In the genomic region with DNA sequence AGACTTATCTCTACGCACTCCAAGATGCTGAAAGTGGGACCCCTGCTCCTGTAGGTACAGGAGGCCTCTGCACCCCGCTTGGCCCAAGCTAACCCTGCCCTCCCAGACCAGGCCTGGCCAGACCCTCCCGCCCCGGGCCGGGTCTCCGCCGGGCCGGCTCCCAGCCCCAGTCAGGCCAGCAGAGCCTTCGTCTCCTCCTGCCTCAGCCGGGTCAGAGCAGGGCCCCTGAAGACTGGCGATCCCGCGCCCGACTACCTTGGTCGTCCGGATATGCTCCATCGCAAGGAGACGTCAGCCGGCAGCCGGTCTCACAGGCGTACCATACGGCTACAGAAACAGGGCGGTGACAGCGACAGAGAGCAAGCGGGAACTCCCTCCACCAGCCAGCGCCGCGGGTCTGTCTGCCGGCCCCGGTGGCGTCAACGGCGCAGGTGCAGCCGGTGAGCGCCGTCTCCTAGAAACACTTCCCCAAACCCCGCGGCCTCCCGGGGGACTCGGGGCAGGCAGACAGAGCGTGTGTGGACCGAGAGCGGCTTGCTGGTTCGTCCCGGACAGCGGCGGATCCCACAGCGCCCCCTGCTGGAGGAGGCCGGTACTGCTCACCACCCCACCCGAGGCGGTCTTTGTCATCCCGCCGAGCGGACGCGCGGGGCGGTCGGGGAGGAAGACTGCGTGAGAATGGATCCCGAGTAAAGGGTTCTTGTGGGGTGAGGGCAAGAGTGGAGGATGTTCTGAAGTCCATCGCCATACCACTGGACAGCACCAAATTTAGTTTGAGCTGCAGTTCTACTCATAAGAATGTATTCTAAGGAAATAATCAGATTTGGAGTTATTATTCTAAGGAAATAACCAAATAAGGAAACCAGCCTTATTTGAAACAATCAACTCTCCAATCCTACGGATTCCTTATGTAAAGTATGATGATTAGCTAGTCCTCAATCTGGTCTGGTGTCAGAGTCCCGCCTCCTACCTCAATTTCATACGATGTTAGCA, we compare ENCODE assay signal across 1 cellular context.
TF ChIP-seq lines count a peak whose summit lies in the region.

A gene (minus strand): TSS at position 520 of the 993 bp plus-strand sequence. CDS start 241 bp downstream, at position 279.

TF ChIP-seq in HepG2, 621 proteins besides CTCF, POLR2A, EP300 and RAD21 (continued from another document and continues in another):
- TF ChIP-seq ELF3 (CRISPR knock-in tag; IDR thresholded peaks at IDR 0.05) (peak; percentile 55; the same call in 1 of the 2 replicates), PHF20 (CRISPR knock-in tag; IDR thresholded peaks at IDR 0.05) (peak; percentile 66), ZNF33A (CRISPR knock-in tag; IDR thresholded peaks at IDR 0.05; ENCODE audit: borderline replicate concordance) (no peak), ZNF180 (CRISPR knock-in tag; IDR thresholded peaks at IDR 0.05; ENCODE audit: borderline replicate concordance, low read depth) (no peak), FOXK1 (CRISPR knock-in tag; IDR thresholded peaks at IDR 0.05; ENCODE audit: borderline replicate concordance, low read depth) (peak; percentile 66; the same call in 1 of the 2 replicates), ZNF335 (CRISPR knock-in tag; IDR thresholded peaks at IDR 0.05) (no peak), CHD4 (IDR thresholded peaks at IDR 0.05; ENCODE audit: borderline replicate concordance, low read length) (no peak), HNRNPK (IDR thresholded peaks at IDR 0.05; ENCODE audit: low read depth, low read length, poor library complexity, severe bottlenecking) (peak; percentile 40), ZNF30 (CRISPR knock-in tag; IDR thresholded peaks at IDR 0.05) (no peak), ZNF10 (CRISPR knock-in tag; IDR thresholded peaks at IDR 0.05; ENCODE audit: borderline replicate concordance, low read depth) (no peak), MTA1 (CRISPR knock-in tag; IDR thresholded peaks at IDR 0.05; ENCODE audit: borderline replicate concordance) (peak; percentile 23; the same call in 1 of the 2 replicates), ZNF788 (CRISPR knock-in tag; IDR thresholded peaks at IDR 0.05; ENCODE audit: borderline replicate concordance) (peak; percentile 55; the same call in 1 of the 2 replicates), ZFP1 (CRISPR knock-in tag; IDR thresholded peaks at IDR 0.05) (0 out of 2 replicates have a peak, but pooled peaks have one; percentile 33), FOXO1 (CRISPR knock-in tag; IDR thresholded peaks at IDR 0.05) (no peak), DMAP1 (CRISPR knock-in tag; IDR thresholded peaks at IDR 0.05) (peak; percentile 81; the same call in 1 of the 2 replicates), ZNF431 (CRISPR knock-in tag; IDR thresholded peaks at IDR 0.05; ENCODE audit: borderline replicate concordance, low read depth) (no peak), ZNF543 (CRISPR knock-in tag; IDR thresholded peaks at IDR 0.05) (peak; percentile 83), ZNF557 (CRISPR knock-in tag; IDR thresholded peaks at IDR 0.05) (no peak), GATA4 (IDR thresholded peaks at IDR 0.05; ENCODE audit: borderline replicate concordance, low read depth) (no peak; the same call in 1 of the 2 replicates), ZBTB7B (CRISPR knock-in tag; IDR thresholded peaks at IDR 0.05) (no peak), SIN3A (IDR thresholded peaks at IDR 0.05; ENCODE audit: borderline replicate concordance, low read depth, low read length) (peak; percentile 64; the same call in 1 of the 2 replicates), HNRNPL (IDR thresholded peaks at IDR 0.05; ENCODE audit: low read depth, low read length) (no peak), ZNF33B (CRISPR knock-in tag; IDR thresholded peaks at IDR 0.05) (no peak), PHF21A (CRISPR knock-in tag; IDR thresholded peaks at IDR 0.05) (no peak), ZBTB7A (CRISPR knock-in tag; IDR thresholded peaks at IDR 0.05) (no peak), MEF2D (CRISPR knock-in tag; IDR thresholded peaks at IDR 0.05) (peak; percentile 39; the same call in 1 of the 2 replicates), ZNF34 (CRISPR knock-in tag; IDR thresholded peaks at IDR 0.05; ENCODE audit: borderline replicate concordance) (no peak), TRIM24 (CRISPR knock-in tag; IDR thresholded peaks at IDR 0.05) (no peak)
- TF ChIP-seq, protein P1, sequence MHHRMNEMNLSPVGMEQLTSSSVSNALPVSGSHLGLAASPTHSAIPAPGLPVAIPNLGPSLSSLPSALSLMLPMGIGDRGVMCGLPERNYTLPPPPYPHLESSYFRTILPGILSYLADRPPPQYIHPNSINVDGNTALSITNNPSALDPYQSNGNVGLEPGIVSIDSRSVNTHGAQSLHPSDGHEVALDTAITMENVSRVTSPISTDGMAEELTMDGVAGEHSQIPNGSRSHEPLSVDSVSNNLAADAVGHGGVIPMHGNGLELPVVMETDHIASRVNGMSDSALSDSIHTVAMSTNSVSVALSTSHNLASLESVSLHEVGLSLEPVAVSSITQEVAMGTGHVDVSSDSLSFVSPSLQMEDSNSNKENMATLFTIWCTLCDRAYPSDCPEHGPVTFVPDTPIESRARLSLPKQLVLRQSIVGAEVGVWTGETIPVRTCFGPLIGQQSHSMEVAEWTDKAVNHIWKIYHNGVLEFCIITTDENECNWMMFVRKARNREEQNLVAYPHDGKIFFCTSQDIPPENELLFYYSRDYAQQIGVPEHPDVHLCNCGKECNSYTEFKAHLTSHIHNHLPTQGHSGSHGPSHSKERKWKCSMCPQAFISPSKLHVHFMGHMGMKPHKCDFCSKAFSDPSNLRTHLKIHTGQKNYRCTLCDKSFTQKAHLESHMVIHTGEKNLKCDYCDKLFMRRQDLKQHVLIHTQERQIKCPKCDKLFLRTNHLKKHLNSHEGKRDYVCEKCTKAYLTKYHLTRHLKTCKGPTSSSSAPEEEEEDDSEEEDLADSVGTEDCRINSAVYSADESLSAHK (CRISPR knock-in tag; IDR thresholded peaks at IDR 0.05; ENCODE audit: borderline replicate concordance): no peak
- TF ChIP-seq, protein P2, sequence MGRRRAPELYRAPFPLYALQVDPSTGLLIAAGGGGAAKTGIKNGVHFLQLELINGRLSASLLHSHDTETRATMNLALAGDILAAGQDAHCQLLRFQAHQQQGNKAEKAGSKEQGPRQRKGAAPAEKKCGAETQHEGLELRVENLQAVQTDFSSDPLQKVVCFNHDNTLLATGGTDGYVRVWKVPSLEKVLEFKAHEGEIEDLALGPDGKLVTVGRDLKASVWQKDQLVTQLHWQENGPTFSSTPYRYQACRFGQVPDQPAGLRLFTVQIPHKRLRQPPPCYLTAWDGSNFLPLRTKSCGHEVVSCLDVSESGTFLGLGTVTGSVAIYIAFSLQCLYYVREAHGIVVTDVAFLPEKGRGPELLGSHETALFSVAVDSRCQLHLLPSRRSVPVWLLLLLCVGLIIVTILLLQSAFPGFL (CRISPR knock-in tag; IDR thresholded peaks at IDR 0.05): no peak
- TF ChIP-seq, protein P3, sequence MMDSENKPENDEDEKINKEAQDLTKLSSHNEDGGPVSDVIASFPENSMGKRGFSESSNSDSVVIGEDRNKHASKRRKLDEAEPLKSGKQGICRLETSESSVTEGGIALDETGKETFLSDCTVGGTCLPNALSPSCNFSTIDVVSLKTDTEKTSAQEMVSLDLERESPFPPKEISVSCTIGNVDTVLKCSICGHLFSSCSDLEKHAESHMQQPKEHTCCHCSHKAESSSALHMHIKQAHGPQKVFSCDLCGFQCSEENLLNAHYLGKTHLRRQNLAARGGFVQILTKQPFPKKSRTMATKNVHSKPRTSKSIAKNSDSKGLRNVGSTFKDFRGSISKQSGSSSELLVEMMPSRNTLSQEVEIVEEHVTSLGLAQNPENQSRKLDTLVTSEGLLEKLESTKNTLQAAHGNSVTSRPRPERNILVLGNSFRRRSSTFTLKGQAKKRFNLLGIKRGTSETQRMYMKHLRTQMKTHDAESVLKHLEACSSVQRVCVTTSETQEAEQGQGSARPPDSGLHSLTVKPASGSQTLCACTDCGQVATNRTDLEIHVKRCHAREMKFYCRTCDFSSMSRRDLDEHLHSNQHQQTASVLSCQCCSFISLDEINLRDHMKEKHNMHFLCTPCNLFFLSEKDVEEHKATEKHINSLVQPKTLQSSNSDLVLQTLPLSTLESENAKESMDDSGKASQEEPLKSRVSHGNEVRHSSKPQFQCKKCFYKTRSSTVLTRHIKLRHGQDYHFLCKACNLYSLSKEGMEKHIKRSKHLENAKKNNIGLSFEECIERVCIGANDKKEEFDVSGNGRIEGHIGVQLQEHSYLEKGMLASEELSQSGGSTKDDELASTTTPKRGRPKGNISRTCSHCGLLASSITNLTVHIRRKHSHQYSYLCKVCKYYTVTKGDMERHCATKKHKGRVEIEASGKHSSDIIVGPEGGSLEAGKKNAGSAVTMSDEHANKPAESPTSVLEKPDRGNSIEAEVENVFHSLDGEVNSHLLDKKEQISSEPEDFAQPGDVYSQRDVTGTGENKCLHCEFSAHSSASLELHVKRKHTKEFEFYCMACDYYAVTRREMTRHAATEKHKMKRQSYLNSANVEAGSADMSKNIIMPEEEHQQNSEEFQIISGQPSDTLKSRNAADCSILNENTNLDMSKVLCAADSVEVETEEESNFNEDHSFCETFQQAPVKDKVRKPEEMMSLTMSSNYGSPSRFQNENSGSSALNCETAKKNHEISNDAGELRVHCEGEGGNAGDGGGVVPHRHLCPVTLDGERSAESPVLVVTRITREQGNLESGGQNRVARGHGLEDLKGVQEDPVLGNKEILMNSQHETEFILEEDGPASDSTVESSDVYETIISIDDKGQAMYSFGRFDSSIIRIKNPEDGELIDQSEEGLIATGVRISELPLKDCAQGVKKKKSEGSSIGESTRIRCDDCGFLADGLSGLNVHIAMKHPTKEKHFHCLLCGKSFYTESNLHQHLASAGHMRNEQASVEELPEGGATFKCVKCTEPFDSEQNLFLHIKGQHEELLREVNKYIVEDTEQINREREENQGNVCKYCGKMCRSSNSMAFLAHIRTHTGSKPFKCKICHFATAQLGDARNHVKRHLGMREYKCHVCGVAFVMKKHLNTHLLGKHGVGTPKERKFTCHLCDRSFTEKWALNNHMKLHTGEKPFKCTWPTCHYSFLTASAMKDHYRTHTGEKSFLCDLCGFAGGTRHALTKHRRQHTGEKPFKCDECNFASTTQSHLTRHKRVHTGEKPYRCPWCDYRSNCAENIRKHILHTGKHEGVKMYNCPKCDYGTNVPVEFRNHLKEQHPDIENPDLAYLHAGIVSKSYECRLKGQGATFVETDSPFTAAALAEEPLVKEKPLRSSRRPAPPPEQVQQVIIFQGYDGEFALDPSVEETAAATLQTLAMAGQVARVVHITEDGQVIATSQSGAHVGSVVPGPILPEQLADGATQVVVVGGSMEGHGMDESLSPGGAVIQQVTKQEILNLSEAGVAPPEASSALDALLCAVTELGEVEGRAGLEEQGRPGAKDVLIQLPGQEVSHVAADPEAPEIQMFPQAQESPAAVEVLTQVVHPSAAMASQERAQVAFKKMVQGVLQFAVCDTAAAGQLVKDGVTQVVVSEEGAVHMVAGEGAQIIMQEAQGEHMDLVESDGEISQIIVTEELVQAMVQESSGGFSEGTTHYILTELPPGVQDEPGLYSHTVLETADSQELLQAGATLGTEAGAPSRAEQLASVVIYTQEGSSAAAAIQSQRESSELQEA (CRISPR knock-in tag; IDR thresholded peaks at IDR 0.05; ENCODE audit: not compliant biosample characterization): peak; percentile 53
- TF ChIP-seq, protein P4, sequence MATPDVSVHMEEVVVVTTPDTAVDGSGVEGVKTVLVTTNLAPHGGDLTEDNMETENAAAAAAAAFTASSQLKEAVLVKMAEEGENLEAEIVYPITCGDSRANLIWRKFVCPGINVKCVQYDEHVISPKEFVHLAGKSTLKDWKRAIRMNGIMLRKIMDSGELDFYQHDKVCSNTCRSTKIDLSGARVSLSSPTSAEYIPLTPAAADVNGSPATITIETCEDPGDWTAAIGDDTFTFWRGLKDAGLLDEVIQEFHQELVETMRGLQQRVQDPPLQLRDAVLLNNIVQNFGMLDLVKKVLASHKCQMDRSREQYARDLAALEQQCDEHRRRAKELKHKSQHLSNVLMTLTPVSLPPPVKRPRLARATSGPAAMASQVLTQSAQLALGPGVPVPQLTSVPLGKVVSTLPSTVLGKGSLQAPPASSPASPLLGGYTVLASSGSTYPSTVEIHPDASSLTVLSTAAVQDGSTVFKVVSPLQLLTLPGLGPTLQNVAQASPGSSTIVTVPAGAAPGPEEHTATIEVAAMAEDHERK (CRISPR knock-in tag; IDR thresholded peaks at IDR 0.05; ENCODE audit: low read depth): no peak
- TF ChIP-seq, protein P5, sequence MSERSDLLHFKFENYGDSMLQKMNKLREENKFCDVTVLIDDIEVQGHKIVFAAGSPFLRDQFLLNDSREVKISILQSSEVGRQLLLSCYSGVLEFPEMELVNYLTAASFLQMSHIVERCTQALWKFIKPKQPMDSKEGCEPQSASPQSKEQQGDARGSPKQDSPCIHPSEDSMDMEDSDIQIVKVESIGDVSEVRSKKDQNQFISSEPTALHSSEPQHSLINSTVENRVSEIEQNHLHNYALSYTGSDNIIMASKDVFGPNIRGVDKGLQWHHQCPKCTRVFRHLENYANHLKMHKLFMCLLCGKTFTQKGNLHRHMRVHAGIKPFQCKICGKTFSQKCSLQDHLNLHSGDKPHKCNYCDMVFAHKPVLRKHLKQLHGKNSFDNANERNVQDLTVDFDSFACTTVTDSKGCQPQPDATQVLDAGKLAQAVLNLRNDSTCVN (CRISPR knock-in tag; IDR thresholded peaks at IDR 0.05; ENCODE audit: borderline replicate concordance): no peak
- TF ChIP-seq, protein P6, sequence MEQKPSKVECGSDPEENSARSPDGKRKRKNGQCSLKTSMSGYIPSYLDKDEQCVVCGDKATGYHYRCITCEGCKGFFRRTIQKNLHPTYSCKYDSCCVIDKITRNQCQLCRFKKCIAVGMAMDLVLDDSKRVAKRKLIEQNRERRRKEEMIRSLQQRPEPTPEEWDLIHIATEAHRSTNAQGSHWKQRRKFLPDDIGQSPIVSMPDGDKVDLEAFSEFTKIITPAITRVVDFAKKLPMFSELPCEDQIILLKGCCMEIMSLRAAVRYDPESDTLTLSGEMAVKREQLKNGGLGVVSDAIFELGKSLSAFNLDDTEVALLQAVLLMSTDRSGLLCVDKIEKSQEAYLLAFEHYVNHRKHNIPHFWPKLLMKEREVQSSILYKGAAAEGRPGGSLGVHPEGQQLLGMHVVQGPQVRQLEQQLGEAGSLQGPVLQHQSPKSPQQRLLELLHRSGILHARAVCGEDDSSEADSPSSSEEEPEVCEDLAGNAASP (CRISPR knock-in tag; IDR thresholded peaks at IDR 0.05; ENCODE audit: borderline replicate concordance): no peak
- TF ChIP-seq, protein P7, sequence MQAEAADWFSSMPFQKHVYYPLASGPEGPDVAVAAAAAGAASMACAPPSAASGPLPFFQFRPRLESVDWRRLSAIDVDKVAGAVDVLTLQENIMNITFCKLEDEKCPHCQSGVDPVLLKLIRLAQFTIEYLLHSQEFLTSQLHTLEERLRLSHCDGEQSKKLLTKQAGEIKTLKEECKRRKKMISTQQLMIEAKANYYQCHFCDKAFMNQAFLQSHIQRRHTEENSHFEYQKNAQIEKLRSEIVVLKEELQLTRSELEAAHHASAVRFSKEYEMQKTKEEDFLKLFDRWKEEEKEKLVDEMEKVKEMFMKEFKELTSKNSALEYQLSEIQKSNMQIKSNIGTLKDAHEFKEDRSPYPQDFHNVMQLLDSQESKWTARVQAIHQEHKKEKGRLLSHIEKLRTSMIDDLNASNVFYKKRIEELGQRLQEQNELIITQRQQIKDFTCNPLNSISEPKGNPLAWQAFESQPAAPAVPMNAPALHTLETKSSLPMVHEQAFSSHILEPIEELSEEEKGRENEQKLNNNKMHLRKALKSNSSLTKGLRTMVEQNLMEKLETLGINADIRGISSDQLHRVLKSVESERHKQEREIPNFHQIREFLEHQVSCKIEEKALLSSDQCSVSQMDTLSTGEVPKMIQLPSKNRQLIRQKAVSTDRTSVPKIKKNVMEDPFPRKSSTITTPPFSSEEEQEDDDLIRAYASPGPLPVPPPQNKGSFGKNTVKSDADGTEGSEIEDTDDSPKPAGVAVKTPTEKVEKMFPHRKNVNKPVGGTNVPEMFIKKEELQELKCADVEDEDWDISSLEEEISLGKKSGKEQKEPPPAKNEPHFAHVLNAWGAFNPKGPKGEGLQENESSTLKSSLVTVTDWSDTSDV (CRISPR knock-in tag; IDR thresholded peaks at IDR 0.05): no peak; the same call in 1 of the 2 replicates
